Comparison of ENCODE assay signal across 25 cellular contexts in the genomic region with DNA sequence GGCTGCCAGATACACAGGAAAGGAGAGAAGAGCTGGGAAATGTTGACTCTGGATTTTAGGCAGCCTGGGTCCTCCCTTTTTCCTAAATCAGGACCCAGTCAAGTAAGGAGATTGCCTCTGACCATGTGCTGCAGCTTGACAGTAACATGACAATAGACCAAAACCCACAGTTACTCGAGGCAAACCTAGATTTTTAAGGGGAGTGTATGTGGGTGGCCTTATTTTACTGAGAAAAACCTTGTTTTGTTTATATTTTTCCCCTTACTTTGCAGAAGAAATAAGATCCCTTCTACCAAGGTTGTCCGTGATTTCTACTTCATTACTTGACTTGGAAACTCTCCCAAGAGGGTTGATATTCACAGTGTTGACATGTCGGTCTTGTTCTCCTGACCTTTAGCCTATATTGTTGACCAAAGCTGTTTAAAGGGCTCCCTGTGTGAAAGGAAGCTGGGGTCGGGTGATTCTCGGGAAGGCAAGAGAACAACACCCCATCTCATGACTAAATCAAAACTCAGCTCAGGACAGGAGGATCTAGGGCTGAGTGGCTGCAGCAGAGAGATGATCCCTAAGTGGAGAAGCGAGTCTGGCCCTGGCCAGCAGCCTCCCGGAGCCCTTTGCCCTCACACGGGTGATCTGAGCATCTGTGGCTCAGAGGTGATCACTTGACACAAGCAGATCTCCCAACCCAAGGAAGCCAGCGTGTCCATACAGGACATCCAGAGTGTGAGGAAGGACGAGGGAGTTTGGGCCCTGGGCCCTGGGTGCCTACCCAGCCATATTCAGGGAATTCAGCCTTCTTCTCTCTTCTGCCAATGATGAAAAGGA. TPM values are rescaled to one million over a fixed set of nuclear protein-coding genes. Genes with fewer than 3 reads are reported as not detected.
DNase-seq lines count a peak whose midpoint lies in the region; ATAC-seq and TF ChIP-seq lines count a peak whose summit lies in the region.
"Had no signal": no experiment of that assay in that cellular context is flagged by ENCODE, and none has a peak within 500 bp of the region (broad histone marks: within the 10 kb centered on the region; RNA-seq: fewer than 3 reads in every experiment).

No MANE protein-coding gene starts in this region.

- TF ChIP-seq CTCF in C4-2B (conservative IDR thresholded peaks at IDR 0.05), result no peak
- no peak for TF ChIP-seq CTCF in right atrium auricular region (IDR thresholded peaks at IDR 0.05)
- TF ChIP-seq CTCF in parathyroid adenoma (IDR thresholded peaks at IDR 0.05), result no peak

- H3K36me3 ChIP-seq in adipocyte (ENCODE audit: control insufficient read depth, insufficient read depth, low read length, severe bottlenecking) (no peaks in the 10 kb centered on the region), right atrium auricular region (no peaks in the 10 kb centered on the region), parathyroid adenoma (ENCODE audit: control insufficient read depth, insufficient read depth, low read length) (no peaks in the 10 kb centered on the region)
- H3K36me3 ChIP-seq: BLaER1 treated with 17β-estradiol and CSF1 and Interleukin-3, amounts not matched to agents 10 nM and 100 nM; heart right ventricle; prostate gland; upper lobe of right lung had no signal

- H3K9ac ChIP-seq in adipocyte (ENCODE audit: low read length) (peak overlapping the region; percentile 28), parathyroid adenoma (no peak overlapping the region)
- H3K9ac ChIP-seq: BLaER1 treated with 17β-estradiol and CSF1 and Interleukin-3, amounts not matched to agents 10 nM and 100 nM had no signal

- H3K9me3 ChIP-seq in adipocyte (ENCODE audit: control insufficient read depth, low read length) (no peaks in the 10 kb centered on the region), right atrium auricular region (no peaks in the 10 kb centered on the region), parathyroid adenoma (ENCODE audit: control insufficient read depth, low read length) (no peaks in the 10 kb centered on the region)
- H3K9me3 ChIP-seq: BLaER1 treated with 17β-estradiol and CSF1 and Interleukin-3, amounts not matched to agents 10 nM and 100 nM; heart right ventricle; prostate gland; upper lobe of right lung had no signal

- peaks cover 43% of the 10 kb centered on the region for H3K4me1 ChIP-seq in adipocyte (ENCODE audit: control insufficient read depth, insufficient read depth, low read length)
- peaks cover 0 to 17% of the 10 kb centered on the region in 2 donors for H3K4me1 ChIP-seq in right atrium auricular region
- peaks cover 10% of the 10 kb centered on the region for H3K4me1 ChIP-seq in parathyroid adenoma
- H3K4me1 ChIP-seq: prostate gland had no signal

- no peaks in the 10 kb centered on the region for H3K4me1 Mint-ChIP-seq in stimulated activated naive CD8-positive, alpha-beta T cell treated with anti-CD3 and anti-CD28 coated beads, Interleukin-15, amount 100 ng/mL, for 72 hours

- no peak overlapping the region for H3K4me3 Mint-ChIP-seq in stimulated activated naive CD8-positive, alpha-beta T cell treated with anti-CD3 and anti-CD28 coated beads, Interleukin-15, amount 100 ng/mL, for 72 hours
- H3K4me3 Mint-ChIP-seq: activated CD4-positive, alpha-beta T cell treated with anti-CD3 and anti-CD28 coated beads, Interleukin-2, amount 10 ng/mL, durations not matched to agents 7 days and 5 days had no signal

- DNase-seq in adipocyte (ENCODE audit: low read depth) (no peak), right atrium auricular region (ENCODE audit: low spot score) (peak; percentile 51), RPMI8226 (no peak), cortex of kidney (lab: John Stamatoyannopoulos, UW) (no peak), occipital lobe (lab: John Stamatoyannopoulos, UW) (no peak)
- DNase-seq in stimulated activated naive CD8-positive, alpha-beta T cell treated with anti-CD3 and anti-CD28 coated beads, Interleukin-15, amount 100 ng/mL, for 72 hours, result no peak
- DNase-seq: activated CD4-positive, alpha-beta T cell treated with anti-CD3 and anti-CD28 coated beads, Interleukin-2, amount 10 ng/mL, durations not matched to agents 7 days and 5 days; activated CD8-positive, alpha-beta memory T cell treated with anti-CD3 and anti-CD28 coated beads, Interleukin-2, amount 50 U/mL, for 48 hours; activated gamma-delta T cell treated with Interleukin-2 at 50 U/mL for 16 hours; amniotic stem cell; cerebellar nuclear complex; GF-D8; heart right ventricle; NCI-H1417; NCI-H2107; NCI-H524; stimulated activated CD4-positive, alpha-beta T cell treated with anti-CD3 and anti-CD28 coated beads, Interleukin-15, amount 100 ng/mL, for 24 hours; stimulated activated naive CD4-positive, alpha-beta T cell; upper lobe of right lung had no signal

- no peak for ATAC-seq in stimulated activated naive CD8-positive, alpha-beta T cell treated with anti-CD3 and anti-CD28 coated beads, Interleukin-15, amount 100 ng/mL, for 72 hours
- ATAC-seq: GM12878, upper lobe of right lung had no signal

- H3K27me3 Mint-ChIP-seq in stimulated activated naive CD8-positive, alpha-beta T cell treated with anti-CD3 and anti-CD28 coated beads, Interleukin-15, amount 100 ng/mL, for 72 hours, result no peaks in the 10 kb centered on the region
- H3K27me3 Mint-ChIP-seq: activated CD4-positive, alpha-beta T cell treated with anti-CD3 and anti-CD28 coated beads, Interleukin-2, amount 10 ng/mL, durations not matched to agents 7 days and 5 days had no signal

- H3K9me3 Mint-ChIP-seq in stimulated activated naive CD8-positive, alpha-beta T cell treated with anti-CD3 and anti-CD28 coated beads, Interleukin-15, amount 100 ng/mL, for 72 hours, result no peaks in the 10 kb centered on the region
- H3K9me3 Mint-ChIP-seq: activated CD4-positive, alpha-beta T cell treated with anti-CD3 and anti-CD28 coated beads, Interleukin-2, amount 10 ng/mL, durations not matched to agents 7 days and 5 days had no signal

- no peak overlapping the region for H3K4me3 ChIP-seq in adipocyte (ENCODE audit: low read length)
- H3K4me3 ChIP-seq in right atrium auricular region, result no peak overlapping the region
- H3K4me3 ChIP-seq in parathyroid adenoma (ENCODE audit: low read depth, low read length), result no peak overlapping the region
- H3K4me3 ChIP-seq: BLaER1 treated with 17β-estradiol and CSF1 and Interleukin-3, amounts not matched to agents 10 nM and 100 nM; GM12878; heart right ventricle; prostate gland; upper lobe of right lung had no signal

- no peak overlapping the region for H3K4me2 ChIP-seq in parathyroid adenoma (ENCODE audit: low read length)
- H3K4me2 ChIP-seq: BLaER1 treated with 17β-estradiol and CSF1 and Interleukin-3, amounts not matched to agents 10 nM and 100 nM had no signal

- no peaks in the 10 kb centered on the region for H3K27me3 ChIP-seq in adipocyte (replicated peaks; ENCODE audit: control insufficient read depth, insufficient read depth, low read length)
- H3K27me3 ChIP-seq in right atrium auricular region, result no peaks in the 10 kb centered on the region
- H3K27me3 ChIP-seq in parathyroid adenoma (ENCODE audit: control insufficient read depth, insufficient read depth, low read length), result no peaks in the 10 kb centered on the region
- H3K27me3 ChIP-seq: BLaER1 treated with 17β-estradiol and CSF1 and Interleukin-3, amounts not matched to agents 10 nM and 100 nM; heart right ventricle; upper lobe of right lung had no signal

- H2AFZ ChIP-seq in parathyroid adenoma, result peak overlapping the region; percentile 78

- peak overlapping the region; percentile 32 for H3K27ac ChIP-seq in C4-2B
- no peak overlapping the region for H3K27ac ChIP-seq in right atrium auricular region
- no peak overlapping the region for H3K27ac ChIP-seq in parathyroid adenoma
- H3K27ac ChIP-seq: BLaER1 treated with 17β-estradiol and CSF1 and Interleukin-3, amounts not matched to agents 10 nM and 100 nM; heart right ventricle; prostate gland; upper lobe of right lung had no signal

- no peaks in the 10 kb centered on the region for H3K79me2 ChIP-seq in parathyroid adenoma

- no peak overlapping the region for H3K27ac Mint-ChIP-seq in stimulated activated naive CD8-positive, alpha-beta T cell treated with anti-CD3 and anti-CD28 coated beads, Interleukin-15, amount 100 ng/mL, for 72 hours
- H3K27ac Mint-ChIP-seq: activated CD4-positive, alpha-beta T cell treated with anti-CD3 and anti-CD28 coated beads, Interleukin-2, amount 10 ng/mL, durations not matched to agents 7 days and 5 days had no signal

RNA-seq across cellular contexts. Expression of a gene that starts 31.0 kb away (rescaled TPM):
- total RNA-seq in right atrium auricular region, result 10 to 100 TPM; 15.1 to 36.4 TPM
- total RNA-seq in occipital lobe, result 0.78 TPM
- total RNA-seq: activated CD4-positive, alpha-beta T cell treated with anti-CD3 and anti-CD28 coated beads, Interleukin-2, amount 10 ng/mL, durations not matched to agents 7 days and 5 days; HT-29 had no signal
